Comparison of ENCODE assay signal across 13 cellular contexts in the genomic region with DNA sequence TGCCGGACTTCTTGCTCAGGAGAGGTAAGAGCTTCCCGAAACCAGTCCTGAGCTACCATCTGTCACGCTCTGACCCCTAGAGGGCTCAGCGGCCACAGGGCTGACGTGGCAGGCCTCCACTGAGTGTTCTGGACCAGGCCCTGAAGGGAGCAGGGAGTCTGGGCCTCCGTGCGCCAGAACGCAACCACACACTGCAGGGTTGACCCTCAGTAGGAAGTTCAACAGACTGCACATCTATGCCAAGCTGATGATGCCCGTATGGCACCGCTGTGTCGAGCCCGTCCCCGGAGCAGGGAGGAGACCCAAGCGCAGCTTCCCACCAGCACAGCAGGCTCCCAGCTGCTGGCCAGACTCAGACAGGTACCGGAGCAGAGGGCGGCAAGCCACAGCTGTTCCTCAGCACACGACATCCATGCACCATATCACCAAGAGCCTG. TPM values are rescaled to one million over a fixed set of nuclear protein-coding genes. Genes with fewer than 3 reads are reported as not detected.
A peak's percentile ranks its signal among the peaks of the same experiment; 100 is the strongest.
DNase-seq lines count a peak whose midpoint lies in the region; ATAC-seq and TF ChIP-seq lines count a peak whose summit lies in the region.
"Had no signal": no experiment of that assay in that cellular context is flagged by ENCODE, and none has a peak within 500 bp of the region (broad histone marks: within the 10 kb centered on the region; RNA-seq: fewer than 3 reads in every experiment).

No MANE protein-coding gene starts in this region.

- H3K27ac ChIP-seq in heart left ventricle (peak overlapping the region in 5 of 12 donors; percentile 29 to 91 (median 49)), skeletal muscle tissue (ENCODE audit: low read depth, low read length) (peak overlapping the region; percentile 54)
- H3K27ac ChIP-seq: A549, cardiac muscle cell, parathyroid adenoma had no signal

- H3K9ac ChIP-seq in skeletal muscle tissue (ENCODE audit: low read depth in 1 of 3, low read length in 3 of 3), result peak overlapping the region; percentile 33 to 74 (median 45)
- H3K9ac ChIP-seq: parathyroid adenoma had no signal

- 60 to 91% (median 80%) methylated on average over 5 to 17 of the region's 17 CpGs for WGBS in heart left ventricle, 4 donors

- peaks cover 0 to 71% (median 38%) of the 10 kb centered on the region in 12 donors for H3K4me1 ChIP-seq in heart left ventricle
- H3K4me1 ChIP-seq in skeletal muscle tissue (ENCODE audit: control insufficient read depth in 3 of 3, insufficient read depth in 3 of 3, low read length in 3 of 3), result peaks cover 38 to 72% (median 68%) of the 10 kb centered on the region in 3 donors
- H3K4me1 ChIP-seq: A549, parathyroid adenoma had no signal

- H3K9me3 ChIP-seq in heart left ventricle, result no peaks in the 10 kb centered on the region
- no peaks in the 10 kb centered on the region for H3K9me3 ChIP-seq in skeletal muscle tissue (ENCODE audit: control insufficient read depth in 3 of 3, low read length in 3 of 3)
- H3K9me3 ChIP-seq: A549, tibial nerve had no signal

- H3K27me3 ChIP-seq in heart left ventricle (no peaks in the 10 kb centered on the region), skeletal muscle tissue (ENCODE audit: control insufficient read depth in 3 of 3, insufficient read depth in 3 of 3, low read length in 3 of 3) (no peaks in the 10 kb centered on the region)
- H3K27me3 ChIP-seq: cardiac muscle cell, tibial nerve had no signal

- H3K36me3 ChIP-seq in heart left ventricle (no peaks in the 10 kb centered on the region), skeletal muscle tissue (ENCODE audit: control insufficient read depth in 3 of 3, insufficient read depth in 3 of 3, low read length in 3 of 3) (no peaks in the 10 kb centered on the region)
- H3K36me3 ChIP-seq: cardiac muscle cell, tibial nerve had no signal

- no peak for TF ChIP-seq POLR2A in heart left ventricle (IDR thresholded peaks at IDR 0.05)

- intact Hi-C loops in heart left ventricle (cut with DNase I), result loop anchor here in 1 of 10 donors (5.0 kb wide), 1 partner anchor 44 kb away; no protein-coding TSS in a partner anchor

- peak in 3 of 12 donors; percentile 13 to 26 (median 24) for TF ChIP-seq CTCF in heart left ventricle (IDR thresholded peaks at IDR 0.05)

- H3K4me3 ChIP-seq in heart left ventricle (no peak overlapping the region), skeletal muscle tissue (ENCODE audit: low read length in 3 of 3) (peak overlapping the region in 1 of 3 donors; percentile 43)
- H3K4me3 ChIP-seq: A549, cardiac muscle cell, tibial nerve had no signal

- DNase-seq in NCI-H524 (lab: John Stamatoyannopoulos, UW), result peak; percentile 36 to 69
- no peak for DNase-seq in NCI-H524 treated with DMSO at 0.1 percent for 48 hours (lab: John Stamatoyannopoulos, UW)
- DNase-seq in RPMI7951 (ENCODE audit: low read depth), result peak; percentile 96
- peak; percentile 18 to 70 (median 35) for DNase-seq in heart left ventricle
- no peak for DNase-seq in NCI-H446 (lab: John Stamatoyannopoulos, UW)
- DNase-seq in NCI-H1092 treated with DMSO at 0.1 percent for 48 hours (lab: John Stamatoyannopoulos, UW), result no peak
- no peak for DNase-seq in NCI-H345 (lab: John Stamatoyannopoulos, UW)
- DNase-seq: KG1 had no signal

- ATAC-seq in heart left ventricle, result peak in 3 of 4 donors; percentile 20 to 39 (median 36)

RNA-seq across cellular contexts. Expression of a gene that starts 39.2 kb away (rescaled TPM):
- total RNA-seq in RPMI7951 (2014; rRNA removed; shearing (Covaris generic)), result 10.9 and 19.6 TPM in 2 replicates
- total RNA-seq in heart left ventricle (100 to 1,000 TPM in 5 of 9 donors, 10 to 100 TPM in 4; 77.5 to 141 (median 104) TPM), skeletal muscle tissue (4.7 TPM)
- polyA plus RNA-seq in heart left ventricle, result 100 to 1,000 TPM in 1 of 2 donors, 10 to 100 TPM in 1; 35.7 to 103 TPM

Comparison
In these comparisons a context has a peak if more than half of its experiments do, and no peak if none do; other contexts are left out.
1. DNase-seq: peak in NCI-H524 (2 of 2), RPMI7951 (single experiment) and heart left ventricle (5 of 5); none in NCI-H524 treated with DMSO at 0.1 percent for 48 hours (single experiment), NCI-H446 (0 of 2), NCI-H1092 treated with DMSO at 0.1 percent for 48 hours (single experiment) and NCI-H345 (single experiment).